Comparison of ENCODE assay signal across 15 cellular contexts in the genomic region with DNA sequence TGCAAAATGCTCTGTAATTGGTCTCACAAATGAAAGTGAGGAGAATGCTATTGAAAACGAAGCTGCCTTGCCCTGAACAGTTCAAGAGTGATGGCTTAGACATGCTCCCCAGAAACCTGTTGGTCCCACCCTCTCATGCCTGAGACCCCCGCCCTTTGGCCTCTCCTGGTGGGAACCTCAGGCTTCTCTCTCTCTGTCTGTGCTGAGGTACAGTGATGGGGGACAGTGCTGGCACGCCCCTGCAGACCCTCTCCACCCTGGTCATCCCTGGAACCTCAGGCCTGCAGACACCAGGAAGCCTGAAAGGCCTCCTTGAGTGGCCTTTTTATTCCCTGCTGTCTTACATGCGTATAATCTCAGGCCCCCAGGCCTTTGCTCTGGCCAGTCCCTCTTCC.
DNase-seq lines count a peak whose midpoint lies in the region; ATAC-seq and TF ChIP-seq lines count a peak whose summit lies in the region.
"Had no signal": no experiment of that assay in that cellular context is flagged by ENCODE, and none has a peak within 500 bp of the region (broad histone marks: within the 10 kb centered on the region; RNA-seq: fewer than 3 reads in every experiment).

No MANE protein-coding gene starts in this region.

- POLR2A ChIA-PET in WTC11 (lab: Charles Lee), result no interaction called here

- no peak overlapping the region for H3K56ac ChIP-seq in H9 (ENCODE audit: insufficient read length, low read depth, low read length)

- WGBS in H9 (ENCODE audit: extremely low coverage, insufficient read length, low lambda C conversion rate), result no CpG with 5 or more reads among the region's 4 CpGs
- 75 to 86% methylated on average over 1 to 4 of the region's 4 CpGs for WGBS in endodermal cell (ENCODE audit: insufficient coverage in 1 of 2, insufficient read length in 1 of 2), 2 experiments
- 76 to 87% (median 79%) methylated on average over 4 of the region's 4 CpGs for WGBS in spleen, 5 donors

- intact Hi-C loops in spleen (cut with DNase I; ENCODE audit: low total_unique reads), result no loop called here
- intact Hi-C loops in activated CD4-positive, alpha-beta T cell treated with anti-CD3 and anti-CD28 coated beads, Interleukin-2, amount 10 ng/mL, durations not matched to agents 24 days and 14 days (cut with micrococcal nuclease), result no loop called here

- ATAC-seq in WTC11, result peak; percentile 13; the same call in 1 of the 2 replicates

- no peaks in the 10 kb centered on the region for H3K9me3 ChIP-seq in H9 (ENCODE audit: control insufficient read depth, low read depth, low read length)
- H3K9me3 ChIP-seq in endodermal cell (ENCODE audit: control insufficient read depth, low read length), result no peaks in the 10 kb centered on the region
- H3K9me3 ChIP-seq in spleen, result no peaks in the 10 kb centered on the region
- H3K9me3 ChIP-seq: HAP-1 had no signal

- H3K4me2 ChIP-seq in H9 (ENCODE audit: insufficient read depth, insufficient read length, low read length), result no peak overlapping the region

- H3K27ac Mint-ChIP-seq in H9, result peak overlapping the region in 2 of 3 experiments; percentile 1 to 81; a peak in 4 of 7 replicates
- no peak overlapping the region for H3K27ac Mint-ChIP-seq in WTC11
- no peak overlapping the region for H3K27ac Mint-ChIP-seq in endodermal cell
- H3K27ac Mint-ChIP-seq in activated CD4-positive, alpha-beta T cell treated with anti-CD3 and anti-CD28 coated beads, Interleukin-2, amount 10 ng/mL, durations not matched to agents 24 days and 14 days, result no peak overlapping the region
- H3K27ac Mint-ChIP-seq: CD4-positive, alpha-beta memory T cell; HFFc6 had no signal

- H3K4me1 ChIP-seq in H9 (ENCODE audit: insufficient read depth, low read length) (peaks cover 6% of the 10 kb centered on the region; the same call in 1 of the 2 replicates), endodermal cell (ENCODE audit: control insufficient read depth, insufficient read depth, low read length) (no peaks in the 10 kb centered on the region), spleen (peaks cover 0 to 21% (median 3%) of the 10 kb centered on the region in 6 donors)
- H3K4me1 ChIP-seq: HAP-1 had no signal

- H4K91ac ChIP-seq in H9 (ENCODE audit: insufficient read length, low read depth, low read length), result no peak overlapping the region

- H3K4ac ChIP-seq in H9 (ENCODE audit: low read depth, low read length), result no peak overlapping the region

- DNase-seq in H9 (no peak), WTC11 (ENCODE audit: low spot score) (no peak), endodermal cell (peak; percentile 36), spleen (no peak), RPMI8226 (no peak)
- DNase-seq in activated CD4-positive, alpha-beta T cell treated with anti-CD3 and anti-CD28 coated beads, Interleukin-2, amount 10 ng/mL, durations not matched to agents 24 days and 14 days, result no peak
- DNase-seq: C1 segment of cervical spinal cord; Calu3; CD4-positive, alpha-beta memory T cell; COR-L47; DMS53; DMS79 treated with DMSO at 0.1 percent for 48 hours; GF-D8; HFFc6 had no signal

- H3K9me3 Mint-ChIP-seq in H9, result no peaks in the 10 kb centered on the region
- H3K9me3 Mint-ChIP-seq in WTC11, result no peaks in the 10 kb centered on the region
- H3K9me3 Mint-ChIP-seq in endodermal cell, result no peaks in the 10 kb centered on the region
- no peaks in the 10 kb centered on the region for H3K9me3 Mint-ChIP-seq in activated CD4-positive, alpha-beta T cell treated with anti-CD3 and anti-CD28 coated beads, Interleukin-2, amount 10 ng/mL, durations not matched to agents 24 days and 14 days
- H3K9me3 Mint-ChIP-seq: CD4-positive, alpha-beta memory T cell; HFFc6 had no signal

- H3K27ac ChIP-seq in H9 (ENCODE audit: insufficient read length, low read depth, low read length), result no peak overlapping the region
- H3K27ac ChIP-seq in endodermal cell (ENCODE audit: low read depth, low read length), result no peak overlapping the region
- H3K27ac ChIP-seq in spleen, result no peak overlapping the region

- no peaks in the 10 kb centered on the region for H3K79me1 ChIP-seq in H9 (ENCODE audit: insufficient read depth, low read depth, low read length, poor library complexity, severe bottlenecking)

- no peak for TF ChIP-seq CTCF in H9 (conservative IDR thresholded peaks at IDR 0.05)
- TF ChIP-seq CTCF in WTC11 (IDR thresholded peaks at IDR 0.05), result no peak
- no peak for TF ChIP-seq CTCF in endodermal cell (conservative IDR thresholded peaks at IDR 0.05)
- no peak for TF ChIP-seq CTCF in spleen (IDR thresholded peaks at IDR 0.05 in 8 of 11, conservative IDR thresholded peaks at IDR 0.05 in 3 of 11)

- H3K23ac ChIP-seq in H9 (ENCODE audit: insufficient read length, low read depth, low read length), result no peak overlapping the region

- H3K79me2 ChIP-seq in H9 (ENCODE audit: insufficient read depth, low read length), result no peaks in the 10 kb centered on the region

- no peak overlapping the region for H3K4me3 ChIP-seq in endodermal cell (ENCODE audit: low read length)
- H3K4me3 ChIP-seq in spleen, result no peak overlapping the region
- H3K4me3 ChIP-seq: HAP-1 had no signal

- no peaks in the 10 kb centered on the region; the same call in 1 of the 2 replicates for H3K27me3 ChIP-seq in H9 (ENCODE audit: insufficient read depth, low read length)
- H3K27me3 ChIP-seq in endodermal cell (ENCODE audit: control insufficient read depth, insufficient read depth, low read length, poor library complexity, severe bottlenecking), result no peaks in the 10 kb centered on the region
- peaks cover 0 to 48% (median 7%) of the 10 kb centered on the region in 7 donors for H3K27me3 ChIP-seq in spleen (replicated peaks in 1 of 7)

- no peak overlapping the region for H2AK5ac ChIP-seq in H9 (ENCODE audit: insufficient read length, low read length)

- no peak overlapping the region for H4K8ac ChIP-seq in H9 (replicated peaks; ENCODE audit: insufficient read length, low read depth, low read length)

- H3K9ac ChIP-seq in H9 (ENCODE audit: extremely low read depth, insufficient read length, low read length) (no peak overlapping the region), endodermal cell (ENCODE audit: extremely low read depth, low read length, poor library complexity, severe bottlenecking) (no peak overlapping the region)

- H2BK12ac ChIP-seq in H9 (ENCODE audit: insufficient read length, low read depth, low read length), result no peak overlapping the region

- no peak overlapping the region for H2BK15ac ChIP-seq in H9 (ENCODE audit: low read depth, low read length)

- H3K27me3 Mint-ChIP-seq in H9 (ENCODE audit: low read depth) (peaks cover 2% of the 10 kb centered on the region), WTC11 (ENCODE audit: low read depth) (no peaks in the 10 kb centered on the region), endodermal cell (ENCODE audit: insufficient read depth) (no peaks in the 10 kb centered on the region)
- peaks cover 8% of the 10 kb centered on the region for H3K27me3 Mint-ChIP-seq in activated CD4-positive, alpha-beta T cell treated with anti-CD3 and anti-CD28 coated beads, Interleukin-2, amount 10 ng/mL, durations not matched to agents 24 days and 14 days

- H3K4me3 Mint-ChIP-seq in H9 (no peak overlapping the region), WTC11 (no peak overlapping the region), endodermal cell (no peak overlapping the region)
- H3K4me3 Mint-ChIP-seq in activated CD4-positive, alpha-beta T cell treated with anti-CD3 and anti-CD28 coated beads, Interleukin-2, amount 10 ng/mL, durations not matched to agents 24 days and 14 days, result no peak overlapping the region
- H3K4me3 Mint-ChIP-seq: CD4-positive, alpha-beta memory T cell; HFFc6 had no signal

- H3K36me3 ChIP-seq in endodermal cell (ENCODE audit: control insufficient read depth, insufficient read depth, low read length) (no peaks in the 10 kb centered on the region), spleen (no peaks in the 10 kb centered on the region)
- H3K36me3 ChIP-seq: HAP-1 had no signal

- H2BK120ac ChIP-seq in H9 (ENCODE audit: low read depth, low read length, poor library complexity, severe bottlenecking), result no peak overlapping the region

- no peaks in the 10 kb centered on the region for H3K36me3 Mint-ChIP-seq in H9 (ENCODE audit: insufficient read depth in 1 of 3, low read depth in 3 of 3)
- H3K36me3 Mint-ChIP-seq in WTC11, result no peaks in the 10 kb centered on the region
- H3K36me3 Mint-ChIP-seq in endodermal cell (ENCODE audit: low read depth), result no peaks in the 10 kb centered on the region
- no peaks in the 10 kb centered on the region for H3K36me3 Mint-ChIP-seq in activated CD4-positive, alpha-beta T cell treated with anti-CD3 and anti-CD28 coated beads, Interleukin-2, amount 10 ng/mL, durations not matched to agents 24 days and 14 days (ENCODE audit: low read depth)
- H3K36me3 Mint-ChIP-seq: CD4-positive, alpha-beta memory T cell had no signal

- H3K4me1 Mint-ChIP-seq in H9 (peaks cover 27 to 30% of the 10 kb centered on the region in 2 experiments), WTC11 (peaks cover 52% of the 10 kb centered on the region), endodermal cell (no peaks in the 10 kb centered on the region)
- H3K4me1 Mint-ChIP-seq in activated CD4-positive, alpha-beta T cell treated with anti-CD3 and anti-CD28 coated beads, Interleukin-2, amount 10 ng/mL, durations not matched to agents 24 days and 14 days, result no peaks in the 10 kb centered on the region

- H2AFZ ChIP-seq in H9 (ENCODE audit: low read length), result no peak overlapping the region

- H3K23me2 ChIP-seq in H9 (ENCODE audit: insufficient read length, low read depth, low read length, poor library complexity, severe bottlenecking), result no peaks in the 10 kb centered on the region

- H2BK20ac ChIP-seq in H9 (ENCODE audit: low read depth, low read length, poor library complexity, severe bottlenecking), result no peak overlapping the region

- no peak overlapping the region for H3T11ph ChIP-seq in H9 (ENCODE audit: low read length)

- H2BK5ac ChIP-seq in H9 (ENCODE audit: insufficient read length, low read length), result no peak overlapping the region

- no peak overlapping the region for H3K14ac ChIP-seq in H9 (ENCODE audit: insufficient read depth, low read length)

- no peak overlapping the region for H3K18ac ChIP-seq in H9 (ENCODE audit: insufficient read length, low read depth, low read length)

- H4K5ac ChIP-seq in H9 (ENCODE audit: insufficient read length, low read depth, low read length), result no peak overlapping the region

- TF ChIP-seq POLR2A in spleen (IDR thresholded peaks at IDR 0.05), result no peak

- H4K20me1 ChIP-seq in H9 (ENCODE audit: control insufficient read depth, insufficient read depth, insufficient read length), result no peaks in the 10 kb centered on the region

- CTCF ChIA-PET in WTC11 (lab: Charles Lee), result no interaction called here

TF ChIP-seq in WTC11, 78 proteins besides CTCF, POLR2A, EP300 and RAD21 (continues in another document):
- TF ChIP-seq NFYB (CRISPR knock-in tag; conservative IDR thresholded peaks at IDR 0.05; ENCODE audit: low read depth), result no peak
- TF ChIP-seq JAZF1 (CRISPR knock-in tag; IDR thresholded peaks at IDR 0.05), result no peak
- no peak for TF ChIP-seq ZNF219 (CRISPR knock-in tag; IDR thresholded peaks at IDR 0.05; ENCODE audit: borderline replicate concordance)

Comparison
In these comparisons a context has a peak if more than half of its experiments do, and no peak if none do; other contexts are left out.
1. H3K27ac Mint-ChIP-seq: peak in H9 (2 of 3); none in WTC11 (single experiment), endodermal cell (single experiment) and activated CD4-positive, alpha-beta T cell treated with anti-CD3 and anti-CD28 coated beads, Interleukin-2, amount 10 ng/mL, durations not matched to agents 24 days and 14 days (single experiment).